Comparison of ENCODE assay signal across 1 cellular context in genomic region chr2:237692601-237693079, GRCh38.
A peak's percentile ranks its signal among the peaks of the same experiment; 100 is the strongest.
TF ChIP-seq lines count a peak whose summit lies in the region.

No MANE protein-coding gene starts in this region.

TF ChIP-seq in HEK293, 187 proteins besides CTCF, POLR2A, EP300 and RAD21 (continued from another document):
- TF ChIP-seq ZNF518A (tag by site-specific recombination; conservative IDR thresholded peaks at IDR 0.05; ENCODE audit: low read depth) (no peak), ZNF555 (tag by site-specific recombination; conservative IDR thresholded peaks at IDR 0.05) (no peak), ZNF37A (tag by site-specific recombination; IDR thresholded peaks at IDR 0.05) (no peak), ZNF114 (tag by site-specific recombination; IDR thresholded peaks at IDR 0.05) (no peak), ZNF654 (tag by site-specific recombination; IDR thresholded peaks at IDR 0.05; ENCODE audit: low read depth) (no peak), ZNF239 (tag by site-specific recombination; IDR thresholded peaks at IDR 0.05) (no peak), GLIS2 (tag by site-specific recombination; IDR thresholded peaks at IDR 0.05) (peak; percentile 52), ZSCAN18 (tag by site-specific recombination; IDR thresholded peaks at IDR 0.05) (no peak), ZNF140 (tag by site-specific recombination; IDR thresholded peaks at IDR 0.05) (no peak), MYNN (tag by site-specific recombination; IDR thresholded peaks at IDR 0.05; ENCODE audit: borderline replicate concordance) (no peak), ZNF132 (tag by site-specific recombination; IDR thresholded peaks at IDR 0.05; ENCODE audit: borderline replicate concordance) (no peak), ZNF585B (tag by site-specific recombination; IDR thresholded peaks at IDR 0.05) (no peak), ZFP69B (tag by site-specific recombination; IDR thresholded peaks at IDR 0.05) (no peak), MEIS1 (CRISPR knock-in tag; IDR thresholded peaks at IDR 0.05; ENCODE audit: borderline replicate concordance) (no peak), ZBTB17 (tag by site-specific recombination; IDR thresholded peaks at IDR 0.05) (no peak), KLF1 (tag by site-specific recombination; IDR thresholded peaks at IDR 0.05) (no peak), ZNF324 (tag by site-specific recombination; IDR thresholded peaks at IDR 0.05) (no peak), IKZF3 (tag by site-specific recombination; IDR thresholded peaks at IDR 0.05) (no peak), ZNF335 (tag by site-specific recombination; conservative IDR thresholded peaks at IDR 0.05) (peak; percentile 54), ZBTB20 (tag by site-specific recombination; IDR thresholded peaks at IDR 0.05) (peak; percentile 22; the same call in 1 of the 2 replicates), ZNF837 (tag by site-specific recombination; IDR thresholded peaks at IDR 0.05) (no peak), ZNF510 (tag by site-specific recombination; IDR thresholded peaks at IDR 0.05; ENCODE audit: insufficient replicate concordance) (no peak)
- TF ChIP-seq, protein P1, sequence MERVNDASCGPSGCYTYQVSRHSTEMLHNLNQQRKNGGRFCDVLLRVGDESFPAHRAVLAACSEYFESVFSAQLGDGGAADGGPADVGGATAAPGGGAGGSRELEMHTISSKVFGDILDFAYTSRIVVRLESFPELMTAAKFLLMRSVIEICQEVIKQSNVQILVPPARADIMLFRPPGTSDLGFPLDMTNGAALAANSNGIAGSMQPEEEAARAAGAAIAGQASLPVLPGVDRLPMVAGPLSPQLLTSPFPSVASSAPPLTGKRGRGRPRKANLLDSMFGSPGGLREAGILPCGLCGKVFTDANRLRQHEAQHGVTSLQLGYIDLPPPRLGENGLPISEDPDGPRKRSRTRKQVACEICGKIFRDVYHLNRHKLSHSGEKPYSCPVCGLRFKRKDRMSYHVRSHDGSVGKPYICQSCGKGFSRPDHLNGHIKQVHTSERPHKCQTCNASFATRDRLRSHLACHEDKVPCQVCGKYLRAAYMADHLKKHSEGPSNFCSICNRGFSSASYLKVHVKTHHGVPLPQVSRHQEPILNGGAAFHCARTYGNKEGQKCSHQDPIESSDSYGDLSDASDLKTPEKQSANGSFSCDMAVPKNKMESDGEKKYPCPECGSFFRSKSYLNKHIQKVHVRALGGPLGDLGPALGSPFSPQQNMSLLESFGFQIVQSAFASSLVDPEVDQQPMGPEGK (tag by site-specific recombination; IDR thresholded peaks at IDR 0.05): peak; percentile 9; the same call in 1 of the 2 replicates
- TF ChIP-seq, protein P2, sequence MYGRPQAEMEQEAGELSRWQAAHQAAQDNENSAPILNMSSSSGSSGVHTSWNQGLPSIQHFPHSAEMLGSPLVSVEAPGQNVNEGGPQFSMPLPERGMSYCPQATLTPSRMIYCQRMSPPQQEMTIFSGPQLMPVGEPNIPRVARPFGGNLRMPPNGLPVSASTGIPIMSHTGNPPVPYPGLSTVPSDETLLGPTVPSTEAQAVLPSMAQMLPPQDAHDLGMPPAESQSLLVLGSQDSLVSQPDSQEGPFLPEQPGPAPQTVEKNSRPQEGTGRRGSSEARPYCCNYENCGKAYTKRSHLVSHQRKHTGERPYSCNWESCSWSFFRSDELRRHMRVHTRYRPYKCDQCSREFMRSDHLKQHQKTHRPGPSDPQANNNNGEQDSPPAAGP (tag by site-specific recombination; IDR thresholded peaks at IDR 0.05): no peak
- TF ChIP-seq, protein P3, sequence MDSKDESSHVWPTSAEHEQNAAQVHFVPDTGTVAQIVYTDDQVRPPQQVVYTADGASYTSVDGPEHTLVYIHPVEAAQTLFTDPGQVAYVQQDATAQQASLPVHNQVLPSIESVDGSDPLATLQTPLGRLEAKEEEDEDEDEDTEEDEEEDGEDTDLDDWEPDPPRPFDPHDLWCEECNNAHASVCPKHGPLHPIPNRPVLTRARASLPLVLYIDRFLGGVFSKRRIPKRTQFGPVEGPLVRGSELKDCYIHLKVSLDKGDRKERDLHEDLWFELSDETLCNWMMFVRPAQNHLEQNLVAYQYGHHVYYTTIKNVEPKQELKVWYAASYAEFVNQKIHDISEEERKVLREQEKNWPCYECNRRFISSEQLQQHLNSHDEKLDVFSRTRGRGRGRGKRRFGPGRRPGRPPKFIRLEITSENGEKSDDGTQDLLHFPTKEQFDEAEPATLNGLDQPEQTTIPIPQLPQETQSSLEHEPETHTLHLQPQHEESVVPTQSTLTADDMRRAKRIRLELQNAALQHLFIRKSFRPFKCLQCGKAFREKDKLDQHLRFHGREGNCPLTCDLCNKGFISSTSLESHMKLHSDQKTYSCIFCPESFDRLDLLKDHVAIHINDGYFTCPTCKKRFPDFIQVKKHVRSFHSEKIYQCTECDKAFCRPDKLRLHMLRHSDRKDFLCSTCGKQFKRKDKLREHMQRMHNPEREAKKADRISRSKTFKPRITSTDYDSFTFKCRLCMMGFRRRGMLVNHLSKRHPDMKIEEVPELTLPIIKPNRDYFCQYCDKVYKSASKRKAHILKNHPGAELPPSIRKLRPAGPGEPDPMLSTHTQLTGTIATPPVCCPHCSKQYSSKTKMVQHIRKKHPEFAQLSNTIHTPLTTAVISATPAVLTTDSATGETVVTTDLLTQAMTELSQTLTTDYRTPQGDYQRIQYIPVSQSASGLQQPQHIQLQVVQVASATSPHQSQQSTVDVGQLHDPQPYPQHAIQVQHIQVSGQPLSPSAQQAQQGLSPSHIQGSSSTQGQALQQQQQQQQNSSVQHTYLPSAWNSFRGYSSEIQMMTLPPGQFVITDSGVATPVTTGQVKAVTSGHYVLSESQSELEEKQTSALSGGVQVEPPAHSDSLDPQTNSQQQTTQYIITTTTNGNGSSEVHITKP (tag by site-specific recombination; IDR thresholded peaks at IDR 0.05): 0 out of 2 replicates have a peak, but pooled peaks have one; percentile 17
TF ChIP-seq in HEK293: peak in this region for 8.
